Comparison of ENCODE assay signal across 8 cellular contexts in genomic region chr14:73764881-73765280, GRCh38. TPM values are rescaled to one million over a fixed set of nuclear protein-coding genes. Genes with fewer than 3 reads are reported as not detected.
A peak's percentile ranks its signal among the peaks of the same experiment; 100 is the strongest.
DNase-seq lines count a peak whose midpoint lies in the region; ATAC-seq lines count a peak whose summit lies in the region.

No MANE protein-coding gene starts in this region.

- no peak overlapping the region for H3K9ac ChIP-seq in duodenal mucosa (ENCODE audit: low read depth in 1 of 2, low read length in 2 of 2)

- CTCF ChIA-PET in naive thymus-derived CD4-positive, alpha-beta T cell (lab: Charles Lee), result interaction anchor here (1.3 to 2.9 kb wide), 3 partner anchors 13 to 36 kb away, joined by 5 to 12 read pairs (median 8); no protein-coding TSS in a partner anchor

- H3K36me3 ChIP-seq in duodenal mucosa (ENCODE audit: control insufficient read depth in 1 of 2, insufficient read depth in 2 of 2, low read length in 2 of 2), result no peaks in the 10 kb centered on the region
- H3K36me3 ChIP-seq in naive thymus-derived CD4-positive, alpha-beta T cell (ENCODE audit: control insufficient read depth in 2 of 3, insufficient read depth in 3 of 3, low read length in 3 of 3), result no peaks in the 10 kb centered on the region

- peak overlapping the region in 8 of 9 donors; percentile 37 to 97 (median 54) for H3K27ac Mint-ChIP-seq in naive thymus-derived CD4-positive, alpha-beta T cell

- H3K9me3 Mint-ChIP-seq in naive thymus-derived CD4-positive, alpha-beta T cell, result peaks cover 0 to 1% (median 0%) of the 10 kb centered on the region in 11 donors
- no peaks in the 10 kb centered on the region for H3K9me3 Mint-ChIP-seq in activated T-cell treated with anti-CD3 and anti-CD28 coated beads, Interleukin-2, amount 50 U/mL, for 4 hours

- H3K4me3 Mint-ChIP-seq in naive thymus-derived CD4-positive, alpha-beta T cell, result peak overlapping the region in 2 of 10 donors; percentile 2 to 20
- H3K4me3 Mint-ChIP-seq in activated T-cell treated with anti-CD3 and anti-CD28 coated beads, Interleukin-2, amount 50 U/mL, for 4 hours, result no peak overlapping the region

- H3K4me3 ChIP-seq in duodenal mucosa (ENCODE audit: low read depth in 1 of 2, low read length in 2 of 2), result no peak overlapping the region
- H3K4me3 ChIP-seq in naive thymus-derived CD4-positive, alpha-beta T cell (ENCODE audit: low read length), result no peak overlapping the region

- peaks cover 68 to 73% of the 10 kb centered on the region in 2 donors for H3K4me1 ChIP-seq in duodenal mucosa (ENCODE audit: control insufficient read depth in 1 of 2, insufficient read depth in 2 of 2, low read length in 2 of 2)
- H3K4me1 ChIP-seq in naive thymus-derived CD4-positive, alpha-beta T cell (ENCODE audit: control insufficient read depth in 2 of 2, insufficient read depth in 2 of 2, low read length in 2 of 2), result peaks cover 40 to 49% of the 10 kb centered on the region in 2 donors

- POLR2A ChIA-PET in naive thymus-derived CD4-positive, alpha-beta T cell (lab: Charles Lee), result interaction anchor here (0.6 to 1.9 kb wide), 3 partner anchors 14 to 21 kb away, joined by 3 to 16 read pairs (median 6); no protein-coding TSS in a partner anchor

- H3K36me3 Mint-ChIP-seq in naive thymus-derived CD4-positive, alpha-beta T cell, result peaks cover 0 to 5% (median 0%) of the 10 kb centered on the region in 5 donors
- peaks cover 2% of the 10 kb centered on the region for H3K36me3 Mint-ChIP-seq in activated T-cell treated with anti-CD3 and anti-CD28 coated beads, Interleukin-2, amount 50 U/mL, for 4 hours (ENCODE audit: insufficient read depth)

- H3K9me3 ChIP-seq in duodenal mucosa (ENCODE audit: control insufficient read depth in 1 of 2, low read length in 2 of 2), result no peaks in the 10 kb centered on the region
- no peaks in the 10 kb centered on the region for H3K9me3 ChIP-seq in naive thymus-derived CD4-positive, alpha-beta T cell (ENCODE audit: control insufficient read depth in 2 of 3, low read length in 3 of 3)

- no peak for ATAC-seq in naive thymus-derived CD4-positive, alpha-beta T cell
- ATAC-seq in activated T-cell treated with anti-CD3 and anti-CD28 coated beads, Interleukin-2, amount 50 U/mL, for 4 hours, result no peak

- DNase-seq in C1 segment of cervical spinal cord (lab: John Stamatoyannopoulos, UW) (peak in 11 of 14 donors; percentile 11 to 75 (median 46)), NCI-H446 (lab: John Stamatoyannopoulos, UW) (peak; percentile 30 to 72), SW 1271 (lab: John Stamatoyannopoulos, UW) (no peak), NCI-H345 treated with DMSO at 0.1 percent for 48 hours (lab: John Stamatoyannopoulos, UW; ENCODE audit: unreplicated experiment) (no peak), NCI-H2171 (lab: John Stamatoyannopoulos, UW) (no peak)
- peak in 1 of 9 donors; percentile 8 for DNase-seq in naive thymus-derived CD4-positive, alpha-beta T cell
- DNase-seq in activated T-cell treated with anti-CD3 and anti-CD28 coated beads, Interleukin-2, amount 50 U/mL, for 4 hours, result no peak

- peak overlapping the region; percentile 48 for H3K27ac ChIP-seq in duodenal mucosa (ENCODE audit: low read depth, low read length)
- no peak overlapping the region for H3K27ac ChIP-seq in naive thymus-derived CD4-positive, alpha-beta T cell (ENCODE audit: low read depth, low read length)

- intact Hi-C loops in naive thymus-derived CD4-positive, alpha-beta T cell (cut with micrococcal nuclease), result no loop called here

- no peaks in the 10 kb centered on the region for H3K27me3 ChIP-seq in duodenal mucosa (ENCODE audit: control insufficient read depth in 1 of 2, insufficient read depth in 2 of 2, low read length in 2 of 2)
- H3K27me3 ChIP-seq in naive thymus-derived CD4-positive, alpha-beta T cell (ENCODE audit: control insufficient read depth in 2 of 2, insufficient read depth in 2 of 2, low read length in 2 of 2), result no peaks in the 10 kb centered on the region

- no peaks in the 10 kb centered on the region for H3K27me3 Mint-ChIP-seq in naive thymus-derived CD4-positive, alpha-beta T cell
- H3K27me3 Mint-ChIP-seq in activated T-cell treated with anti-CD3 and anti-CD28 coated beads, Interleukin-2, amount 50 U/mL, for 4 hours (ENCODE audit: low read depth), result no peaks in the 10 kb centered on the region

- H3K4me1 Mint-ChIP-seq in naive thymus-derived CD4-positive, alpha-beta T cell, result peaks cover 47 to 76% (median 68%) of the 10 kb centered on the region in 7 donors
- H3K4me1 Mint-ChIP-seq in activated T-cell treated with anti-CD3 and anti-CD28 coated beads, Interleukin-2, amount 50 U/mL, for 4 hours (ENCODE audit: low read depth), result peaks cover 70% of the 10 kb centered on the region

RNA-seq across cellular contexts. Expression of gene PNMA1, which starts 50.7 kb away (rescaled TPM):
- total RNA-seq in naive thymus-derived CD4-positive, alpha-beta T cell, result 10 to 100 TPM; 21.6 to 40.4 (median 37.1) TPM
- 10 to 100 TPM; 43.5 to 44.0 TPM for polyA plus RNA-seq in naive thymus-derived CD4-positive, alpha-beta T cell
- 10 to 100 TPM; 41.0 to 55.2 (median 50.8) TPM for total RNA-seq in activated T-cell treated with anti-CD3 and anti-CD28 coated beads, Interleukin-2, amount 50 U/mL, for 4 hours

Comparison
In these comparisons a context has a peak if more than half of its experiments do, and no peak if none do; other contexts are left out.
1. DNase-seq: peak in C1 segment of cervical spinal cord (11 of 14) and NCI-H446 (2 of 2); none in activated T-cell treated with anti-CD3 and anti-CD28 coated beads, Interleukin-2, amount 50 U/mL, for 4 hours (single experiment), SW 1271 (0 of 2), NCI-H345 treated with DMSO at 0.1 percent for 48 hours (single experiment) and NCI-H2171 (single experiment).